27 cellular contexts compared by ENCODE assay signal in the genomic region with DNA sequence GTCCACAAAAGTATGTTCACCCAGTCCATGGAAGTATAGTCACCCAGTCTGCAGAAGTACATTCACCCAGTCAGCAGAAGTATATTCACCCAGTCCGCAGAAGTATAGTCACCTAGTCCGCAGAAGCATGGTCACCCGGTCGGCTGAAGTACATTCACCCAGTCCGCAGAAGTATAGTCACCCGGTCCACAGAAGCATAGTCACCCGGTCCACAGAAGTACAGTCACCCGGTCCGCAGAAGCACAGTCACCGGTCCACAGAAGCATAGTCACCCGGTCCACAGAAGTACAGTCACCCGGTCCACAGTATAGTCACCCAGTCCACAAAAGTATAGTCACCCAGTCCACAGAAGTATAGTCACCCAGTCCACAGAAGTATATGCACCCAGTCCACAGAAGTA.
"Had no signal": no experiment of that assay in that cellular context is flagged by ENCODE, and none has a peak within 500 bp of the region (broad histone marks: within the 10 kb centered on the region; RNA-seq: fewer than 3 reads in every experiment).

No MANE protein-coding gene starts in this region.

- DNase-seq: naive B cell; naive thymus-derived CD8-positive, alpha-beta T cell; nephron progenitor cell; nucleus accumbens; psoas muscle; right cardiac atrium; right lobe of liver; small intestine; stimulated activated CD4-positive, alpha-beta T cell treated with anti-CD3 and anti-CD28 coated beads, Interleukin-15, amount 100 ng/mL, for 24 hours; stimulated activated CD4-positive, alpha-beta T cell treated with anti-CD3 and anti-CD28 coated beads, Interleukin-2, amount 100 ng/mL, for 24 hours; stimulated activated CD4-positive, alpha-beta T cell treated with anti-CD3 and anti-CD28 coated beads, Interleukin-2, amount 100 ng/mL, for 48 hours; stimulated activated CD4-positive, alpha-beta T cell treated with anti-CD3 and anti-CD28 coated beads, Interleukin-4, amount 100 ng/mL, for 24 hours; stimulated activated naive B cell treated with anti-CD40 and anti-IgM and Interleukin-4, amounts not matched to agents 10 μg/mL and 1 μg/mL and 100 μg/mL, for 72 hours; stimulated activated naive CD4-positive, alpha-beta T cell treated with Interleukin-2 at 50 U/mL for 16 hours; stomach; thyroid gland; transverse colon; upper lobe of right lung; uterus had no signal

- H3K4me3 ChIP-seq: pancreas, psoas muscle, right lobe of liver, sigmoid colon, stomach, thoracic aorta, thyroid gland, transverse colon, upper lobe of right lung, uterus had no signal

- ATAC-seq: naive thymus-derived CD8-positive, alpha-beta T cell; pancreas; psoas muscle; right cardiac atrium; stimulated activated effector memory CD8-positive, alpha-beta T cell treated with anti-CD3 and anti-CD28 coated beads, Interleukin-12 subunit alpha, Interleukin-12 subunit beta, amount 100 ng/mL, for 72 hours; stimulated activated naive B cell treated with anti-CD40 and anti-IgM and Interleukin-4, amounts not matched to agents 10 μg/mL and 1 μg/mL and 100 μg/mL, for 72 hours; upper lobe of right lung had no signal

- H3K4me1 ChIP-seq: pancreas, psoas muscle, right lobe of liver, sigmoid colon, stomach, transverse colon, upper lobe of right lung, uterus had no signal

- FAIRE-seq: pancreas, small intestine had no signal

- H3K36me3 ChIP-seq: thoracic aorta, uterus had no signal

- H3K4me3 Mint-ChIP-seq: naive thymus-derived CD8-positive, alpha-beta T cell; nephron progenitor cell; neural crest cell; stimulated activated effector memory CD8-positive, alpha-beta T cell treated with anti-CD3 and anti-CD28 coated beads, Interleukin-12 subunit alpha, Interleukin-12 subunit beta, amount 100 ng/mL, for 72 hours; stimulated activated naive B cell treated with anti-CD40 and anti-IgM and Interleukin-4, amounts not matched to agents 10 μg/mL and 1 μg/mL and 100 μg/mL, for 72 hours; stimulated activated naive CD8-positive, alpha-beta T cell treated with anti-CD3 and anti-CD28 coated beads, Interleukin-15, Interleukin-2, amounts not matched to agents 100 ng/mL and 50 ng/mL, for 24 hours; type B pancreatic cell had no signal

- H3K27me3 Mint-ChIP-seq: naive B cell; naive thymus-derived CD8-positive, alpha-beta T cell; stimulated activated naive B cell treated with anti-CD40 and anti-IgM and Interleukin-4, amounts not matched to agents 10 μg/mL and 1 μg/mL and 100 μg/mL, for 72 hours; stimulated activated naive CD8-positive, alpha-beta T cell treated with anti-CD3 and anti-CD28 coated beads, Interleukin-15, Interleukin-2, amounts not matched to agents 100 ng/mL and 50 ng/mL, for 24 hours; type B pancreatic cell had no signal

- H3K27ac Mint-ChIP-seq: naive B cell; naive thymus-derived CD8-positive, alpha-beta T cell; nephron progenitor cell; stimulated activated effector memory CD8-positive, alpha-beta T cell treated with anti-CD3 and anti-CD28 coated beads, Interleukin-12 subunit alpha, Interleukin-12 subunit beta, amount 100 ng/mL, for 72 hours; stimulated activated naive B cell treated with anti-CD40 and anti-IgM and Interleukin-4, amounts not matched to agents 10 μg/mL and 1 μg/mL and 100 μg/mL, for 72 hours; stimulated activated naive CD8-positive, alpha-beta T cell treated with anti-CD3 and anti-CD28 coated beads, Interleukin-15, Interleukin-2, amounts not matched to agents 100 ng/mL and 50 ng/mL, for 24 hours; type B pancreatic cell had no signal

- H3K27me3 ChIP-seq: neutrophil, pancreas, right lobe of liver, sigmoid colon, stomach, thyroid gland, transverse colon, upper lobe of right lung, uterus had no signal

- H3K27ac ChIP-seq: neutrophil, pancreas, psoas muscle, right lobe of liver, sigmoid colon, stomach, thoracic aorta, thyroid gland, transverse colon, upper lobe of right lung, uterus had no signal

- H3K9me3 Mint-ChIP-seq: naive B cell; naive thymus-derived CD8-positive, alpha-beta T cell; nephron progenitor cell; neural crest cell; stimulated activated effector memory CD8-positive, alpha-beta T cell treated with anti-CD3 and anti-CD28 coated beads, Interleukin-12 subunit alpha, Interleukin-12 subunit beta, amount 100 ng/mL, for 72 hours; stimulated activated naive B cell treated with anti-CD40 and anti-IgM and Interleukin-4, amounts not matched to agents 10 μg/mL and 1 μg/mL and 100 μg/mL, for 72 hours; stimulated activated naive CD8-positive, alpha-beta T cell treated with anti-CD3 and anti-CD28 coated beads, Interleukin-15, Interleukin-2, amounts not matched to agents 100 ng/mL and 50 ng/mL, for 24 hours; type B pancreatic cell had no signal

- H3K9me3 ChIP-seq: neutrophil, pancreas, psoas muscle, right lobe of liver, sigmoid colon, stomach, thoracic aorta, thyroid gland, transverse colon, upper lobe of right lung, uterus had no signal
